In genomic region chr1:224435999-224436398, GRCh38 we compare ENCODE assay signal across 9 cellular contexts. TPM values are rescaled to one million over a fixed set of nuclear protein-coding genes. Genes with fewer than 3 reads are reported as not detected.
DNase-seq lines count a peak whose midpoint lies in the region; ATAC-seq and TF ChIP-seq lines count a peak whose summit lies in the region.
"Had no signal": no experiment of that assay in that cellular context is flagged by ENCODE, and none has a peak within 500 bp of the region (broad histone marks: within the 10 kb centered on the region; RNA-seq: fewer than 3 reads in every experiment).

No MANE protein-coding gene starts in this region.

- H3K79me2 ChIP-seq in mammary epithelial cell (ENCODE audit: insufficient read depth, low read length) = peaks cover 54% of the 10 kb centered on the region
- H3K79me2 ChIP-seq in neural cell (replicated peaks; ENCODE audit: insufficient read depth, low read length) = peaks cover 40% of the 10 kb centered on the region

- TF ChIP-seq RAD21 in neural cell (conservative IDR thresholded peaks at IDR 0.05) = no peak

- in situ Hi-C loops in mammary epithelial cell (cut with MboI; ENCODE audit: low sequenced_read_pairs in 2 of 2) = no loop called here

- H3K9me2 ChIP-seq in neural cell (ENCODE audit: insufficient read depth, low read length) = no peaks in the 10 kb centered on the region

- H3K4me3 ChIP-seq in MG63 (peak overlapping the region; percentile 66), mammary epithelial cell (replicated peaks in 1 of 3; ENCODE audit: insufficient read depth in 1 of 3, low read depth in 2 of 3, low read length in 3 of 3) (peak overlapping the region in 1 of 3 experiments; percentile 57), neural cell (ENCODE audit: low read length) (peak overlapping the region; percentile 97)

- peaks cover 17% of the 10 kb centered on the region for H3K36me3 ChIP-seq in MG63
- H3K36me3 ChIP-seq in mammary epithelial cell (ENCODE audit: insufficient read depth, low read length) = no peaks in the 10 kb centered on the region
- peaks cover 5% of the 10 kb centered on the region for H3K36me3 ChIP-seq in neural cell (ENCODE audit: insufficient read depth, low read length)

- ATAC-seq in GM19397 (IDR thresholded peaks at IDR 0.05; ENCODE audit: unreplicated experiment) = no peak
- ATAC-seq in GM21825 (IDR thresholded peaks at IDR 0.05; ENCODE audit: unreplicated experiment) = no peak

- intact Hi-C loops in mammary epithelial cell (cut with micrococcal nuclease) = loop anchor here (1.0 kb wide), 1 partner anchor 21 kb away; no protein-coding TSS in a partner anchor

- H3K4me1 ChIP-seq in mammary epithelial cell (ENCODE audit: insufficient read depth, low read length) = peaks cover 29% of the 10 kb centered on the region

- no peak for TF ChIP-seq EP300 in neural cell (conservative IDR thresholded peaks at IDR 0.05; ENCODE audit: poor library complexity, severe bottlenecking)

- TF ChIP-seq CTCF in mammary epithelial cell (conservative IDR thresholded peaks at IDR 0.05 in 1 of 2, IDR thresholded peaks at IDR 0.05 in 1 of 2; ENCODE audit: extremely low read depth in 1 of 2, insufficient read depth in 1 of 2, low read depth in 1 of 2, low read length in 2 of 2) = no peak
- TF ChIP-seq CTCF in neural cell (IDR thresholded peaks at IDR 0.05; ENCODE audit: poor library complexity, severe bottlenecking) = no peak

- CTCF ChIA-PET in mammary epithelial cell (lab: Charles Lee; ENCODE audit: low non-redundant PET) = interaction anchor here (0.6 kb wide), 1 partner anchor 21 kb away, joined by 5 read pairs; no protein-coding TSS in a partner anchor

- H3K27ac ChIP-seq in mammary epithelial cell (ENCODE audit: insufficient read depth, low read depth, low read length) = peak overlapping the region; percentile 74
- no peak overlapping the region for H3K27ac ChIP-seq in neural cell (ENCODE audit: low read length)

- H3K9me3 ChIP-seq in MG63 = no peaks in the 10 kb centered on the region
- H3K9me3 ChIP-seq in mammary epithelial cell (replicated peaks; ENCODE audit: insufficient read depth, low read length) = no peaks in the 10 kb centered on the region
- H3K9me3 ChIP-seq in neural cell (ENCODE audit: low read length) = no peaks in the 10 kb centered on the region

- no peaks in the 10 kb centered on the region for H3F3A ChIP-seq in neural cell (ENCODE audit: insufficient read depth, low read length, poor library complexity, severe bottlenecking)

- H4K20me1 ChIP-seq in mammary epithelial cell (ENCODE audit: insufficient read depth, low read length) (no peaks in the 10 kb centered on the region), neural cell (ENCODE audit: insufficient read depth) (peaks cover 9% of the 10 kb centered on the region)

- H3K27me3 ChIP-seq in MG63 (no peaks in the 10 kb centered on the region), mammary epithelial cell (ENCODE audit: insufficient read depth, low read length) (no peaks in the 10 kb centered on the region), neural cell (ENCODE audit: insufficient read depth, low read depth, low read length) (no peaks in the 10 kb centered on the region)

- WGBS in mammary epithelial cell (ENCODE audit: low coverage, missing lambda C conversion rate) = 0% methylated on average over 1 of the region's 1 CpG

- H3K4me2 ChIP-seq in mammary epithelial cell (ENCODE audit: insufficient read depth, low read depth, low read length) (peak overlapping the region; percentile 97), neural cell (ENCODE audit: low read length) (peak overlapping the region; percentile 100)

- DNase-seq in COLO668 (lab: John Stamatoyannopoulos, UW; ENCODE audit: unreplicated experiment) = peak; percentile 19
- no peak for DNase-seq in MG63
- peak; percentile 71 for DNase-seq in mammary epithelial cell
- DNase-seq in ureter (ENCODE audit: low spot score) = no peak
- no peak for DNase-seq in cerebellar cortex (ENCODE audit: low spot score)
- DNase-seq: right cardiac atrium had no signal

- H3K9ac ChIP-seq in mammary epithelial cell (ENCODE audit: insufficient read depth, low read length) (no peak overlapping the region), neural cell (ENCODE audit: low read length) (peak overlapping the region; percentile 84)

- H2AFZ ChIP-seq in mammary epithelial cell (ENCODE audit: low read depth, low read length) (no peak overlapping the region), neural cell (ENCODE audit: low read depth, low read length) (no peak overlapping the region)

- dilution Hi-C loops in mammary epithelial cell (cut with HindIII; ENCODE audit: low sequenced_read_pairs) = no loop called here

- BruUV-seq in mammary epithelial cell (replicated peaks; lab: Mats Ljungman, UMichigan) = no TSS peak

TF ChIP-seq in neural cell, 6 proteins besides CTCF, POLR2A, EP300 and RAD21:
- TF ChIP-seq POLR2AphosphoS5 (IDR thresholded peaks at IDR 0.05) (no peak), TAF1 (IDR thresholded peaks at IDR 0.05; ENCODE audit: low read depth) (no peak), REST (IDR thresholded peaks at IDR 0.05; ENCODE audit: borderline replicate concordance) (no peak), SMC3 (conservative IDR thresholded peaks at IDR 0.05; ENCODE audit: poor library complexity) (no peak), EZH2 (IDR thresholded peaks at IDR 0.05; ENCODE audit: borderline replicate concordance, insufficient read depth, low read length, poor library complexity, severe bottlenecking) (no peak), MXI1 (conservative IDR thresholded peaks at IDR 0.05; ENCODE audit: poor library complexity, severe bottlenecking) (no peak)
TF ChIP-seq in neural cell: peak in this region for 0.

RNA-seq across cellular contexts. Expression of gene WDR26, which starts 1.4 kb away (rescaled TPM):
- total RNA-seq in MG63 (2014; rRNA removed; shearing (Covaris generic); ENCODE audit: low replicate concordance) = 33.5 and 37.1 TPM in 2 replicates
- total RNA-seq in mammary epithelial cell = 10 to 100 TPM; 56.5 to 74.5 TPM
- polyA plus RNA-seq in mammary epithelial cell = 24.1 TPM
- 93.5 TPM for polyA minus RNA-seq in mammary epithelial cell
- 81.7 and 89.6 TPM in 2 replicates for polyA plus RNA-seq in neural cell
- 120 and 145 TPM in 2 replicates for polyA minus RNA-seq in neural cell
- 79.5 TPM for total RNA-seq in ureter

Comparison
In these comparisons a context has a peak if more than half of its experiments do, and no peak if none do; other contexts are left out.
1. DNase-seq: peak in COLO668 (single experiment) and mammary epithelial cell (single experiment); none in MG63 (single experiment), ureter (single experiment) and cerebellar cortex (single experiment).